2 cellular contexts compared by ENCODE assay signal in genomic region chr16:53429221-53429943, GRCh38.
A peak's percentile ranks its signal among the peaks of the same experiment; 100 is the strongest.
TF ChIP-seq lines count a peak whose summit lies in the region.

No MANE protein-coding gene starts in this region.

TF ChIP-seq in IMR-90, 13 proteins besides CTCF, POLR2A, EP300 and RAD21:
- no peak for TF ChIP-seq NFE2L2 (IDR thresholded peaks at IDR 0.05; ENCODE audit: low read depth, low read length)
- TF ChIP-seq MAFK (IDR thresholded peaks at IDR 0.05; ENCODE audit: low read depth, low read length) = no peak
- peak; percentile 40 for TF ChIP-seq CEBPB (IDR thresholded peaks at IDR 0.05; ENCODE audit: low read depth, low read length)
- TF ChIP-seq ELK1 (IDR thresholded peaks at IDR 0.05; ENCODE audit: borderline replicate concordance, low read depth, low read length) = no peak

TF ChIP-seq in HepG2, 621 proteins besides CTCF, POLR2A, EP300 and RAD21:
- TF ChIP-seq ZNF331 (CRISPR knock-in tag; IDR thresholded peaks at IDR 0.05) = peak; percentile 100
- TF ChIP-seq ZEB1 (IDR thresholded peaks at IDR 0.05; ENCODE audit: insufficient replicate concordance, low read depth) = no peak
